21 cellular contexts compared by ENCODE assay signal in genomic region chr1:223378754-223379153, GRCh38. TPM values are rescaled to one million over a fixed set of nuclear protein-coding genes. Genes with fewer than 3 reads are reported as not detected.
A peak's percentile ranks its signal among the peaks of the same experiment; 100 is the strongest.
DNase-seq lines count a peak whose midpoint lies in the region; ATAC-seq lines count a peak whose summit lies in the region.
"Had no signal": no experiment of that assay in that cellular context is flagged by ENCODE, and none has a peak within 500 bp of the region (broad histone marks: within the 10 kb centered on the region; RNA-seq: fewer than 3 reads in every experiment).

No MANE protein-coding gene starts in this region.

- H3K9me3 Mint-ChIP-seq in stimulated activated naive B cell treated with anti-CD40 and anti-IgM and Interleukin-4, amounts not matched to agents 10 μg/mL and 1 μg/mL and 100 μg/mL, for 72 hours = peaks cover 7 to 8% of the 10 kb centered on the region in 2 donors

- no peaks in the 10 kb centered on the region for H3K36me3 ChIP-seq in SJCRH30
- H3K36me3 ChIP-seq: MG63 had no signal

- peaks cover 7 to 13% of the 10 kb centered on the region in 2 donors for H3K27me3 Mint-ChIP-seq in stimulated activated naive B cell treated with anti-CD40 and anti-IgM and Interleukin-4, amounts not matched to agents 10 μg/mL and 1 μg/mL and 100 μg/mL, for 72 hours

- H3K36me3 Mint-ChIP-seq in stimulated activated naive B cell treated with anti-CD40 and anti-IgM and Interleukin-4, amounts not matched to agents 10 μg/mL and 1 μg/mL and 100 μg/mL, for 72 hours = no peaks in the 10 kb centered on the region
- H3K36me3 Mint-ChIP-seq: CD4-positive, alpha-beta memory T cell had no signal

- no peaks in the 10 kb centered on the region for H3K9me3 ChIP-seq in SJCRH30 (replicated peaks)
- H3K9me3 ChIP-seq: MG63 had no signal

- H3K27me3 ChIP-seq in SJCRH30 = peaks cover 7% of the 10 kb centered on the region

- H3K4me3 Mint-ChIP-seq in stimulated activated naive B cell treated with anti-CD40 and anti-IgM and Interleukin-4, amounts not matched to agents 10 μg/mL and 1 μg/mL and 100 μg/mL, for 72 hours = no peak overlapping the region
- H3K4me3 Mint-ChIP-seq: CD4-positive, alpha-beta memory T cell; H9 had no signal

- DNase-seq in NCI-H748 (lab: John Stamatoyannopoulos, UW; ENCODE audit: unreplicated experiment) (peak; percentile 7), NCI-H748 treated with DMSO at 0.1 percent for 48 hours (lab: John Stamatoyannopoulos, UW) (no peak), SJCRH30 (peak; percentile 51 to 70), islet precursor cell (peak; percentile 12), mucosa of gallbladder (ENCODE audit: low spot score) (no peak)
- DNase-seq in stimulated activated CD4-positive, alpha-beta T cell treated with anti-CD3 and anti-CD28 coated beads, Interleukin-4, amount 100 ng/mL, for 1 hour = no peak
- no peak for DNase-seq in stimulated activated naive B cell treated with anti-CD40 and anti-IgM and Interleukin-4, amounts not matched to agents 10 μg/mL and 1 μg/mL and 100 μg/mL, for 72 hours
- DNase-seq: C1 segment of cervical spinal cord; Caco-2; CD4-positive, alpha-beta memory T cell; H9; KG1; MG63; NCI-H2029 treated with DMSO at 0.1 percent for 48 hours; NCI-H524 treated with DMSO at 0.1 percent for 48 hours; SHP77 had no signal

- H3K27ac Mint-ChIP-seq in stimulated activated naive B cell treated with anti-CD40 and anti-IgM and Interleukin-4, amounts not matched to agents 10 μg/mL and 1 μg/mL and 100 μg/mL, for 72 hours = no peak overlapping the region
- H3K27ac Mint-ChIP-seq: CD4-positive, alpha-beta memory T cell; H9 had no signal

- no peaks in the 10 kb centered on the region for H3K4me1 Mint-ChIP-seq in stimulated activated naive B cell treated with anti-CD40 and anti-IgM and Interleukin-4, amounts not matched to agents 10 μg/mL and 1 μg/mL and 100 μg/mL, for 72 hours
- H3K4me1 Mint-ChIP-seq: CD4-positive, alpha-beta memory T cell had no signal

- no peak overlapping the region for H3K4me3 ChIP-seq in SJCRH30
- H3K4me3 ChIP-seq: MG63 had no signal

- no peak overlapping the region for H3K27ac ChIP-seq in SJCRH30
- H3K27ac ChIP-seq: RWPE1 had no signal

- no peaks in the 10 kb centered on the region for H3K4me1 ChIP-seq in SJCRH30
- H3K4me1 ChIP-seq: Caco-2 had no signal

- ATAC-seq in stimulated activated naive B cell treated with anti-CD40 and anti-IgM and Interleukin-4, amounts not matched to agents 10 μg/mL and 1 μg/mL and 100 μg/mL, for 72 hours (replicated peaks) = no peak
- ATAC-seq: Panc1 had no signal

RNA-seq across cellular contexts. Expression of gene CCDC185, which starts 14.5 kb away (rescaled TPM):
- not detected in 2 replicates for total RNA-seq in SJCRH30 (2014; rRNA removed; shearing (Covaris generic))
- not detected for total RNA-seq in mucosa of gallbladder
- total RNA-seq: A673; Caco-2; CD4-positive, alpha-beta memory T cell; H9; OCI-LY7; T-helper 1 cell treated with Interleukin-12 subunit alpha and Interleukin-12 subunit beta and Interleukin-4 antibody, amounts not matched to agents 30 ng/mL and 1 ng/mL, for 36 hours had no signal

RNA-seq across cellular contexts. Expression of gene SUSD4, which starts 14.8 kb away (rescaled TPM):
- total RNA-seq in SJCRH30 (2014; rRNA removed; shearing (Covaris generic)) = 3.1 and 5.2 TPM in 2 replicates
- 3.4 TPM for total RNA-seq in mucosa of gallbladder
- total RNA-seq: A673 had no signal

Comparison
In these comparisons a context has a peak if more than half of its experiments do, and no peak if none do; other contexts are left out.
1. DNase-seq: peak in NCI-H748 (single experiment), SJCRH30 (2 of 2) and islet precursor cell (single experiment); none in NCI-H748 treated with DMSO at 0.1 percent for 48 hours (single experiment), stimulated activated CD4-positive, alpha-beta T cell treated with anti-CD3 and anti-CD28 coated beads, Interleukin-4, amount 100 ng/mL, for 1 hour (single experiment), stimulated activated naive B cell treated with anti-CD40 and anti-IgM and Interleukin-4, amounts not matched to agents 10 μg/mL and 1 μg/mL and 100 μg/mL, for 72 hours (single experiment) and mucosa of gallbladder (single experiment).